8 cellular contexts compared by ENCODE assay signal in genomic region chr1:223864599-223865368, GRCh38. TPM values are rescaled to one million over a fixed set of nuclear protein-coding genes. Genes with fewer than 3 reads are reported as not detected.
DNase-seq lines count a peak whose midpoint lies in the region; ATAC-seq, FAIRE-seq and TF ChIP-seq lines count a peak whose summit lies in the region.
"Not testable (repeated sequence)": the region's sequence is repeated elsewhere in the genome, so short reads cannot be mapped to it uniquely, and the experiment has no call there.

No MANE protein-coding gene starts in this region.

- not testable (repeated sequence) for H3K9ac ChIP-seq in K562 (ENCODE audit: insufficient read depth in 1 of 2, low read depth in 2 of 2, low read length in 2 of 2); mesenchymal stem cell (ENCODE audit: low read length); neuronal stem cell (ENCODE audit: low read depth, low read length, poor library complexity); trophoblast cell (ENCODE audit: low read length)

- H3K23ac ChIP-seq in mesenchymal stem cell (ENCODE audit: low read length in 2 of 2); neuronal stem cell (ENCODE audit: low read depth, low read length, poor library complexity); trophoblast cell (ENCODE audit: low read length): not testable (repeated sequence)

- POLR2A ChIA-PET in HEK293 (lab: Yijun Ruan, JAX); K562 (lab: Yijun Ruan, JAX): not testable (repeated sequence)

- TF ChIP-seq EP300 in K562 (IDR thresholded peaks at IDR 0.05; ENCODE audit: low read length); esophagus muscularis mucosa (IDR thresholded peaks at IDR 0.05): not testable (repeated sequence)

- BruUV-seq in K562 (replicated peaks; lab: Mats Ljungman, UMichigan): not testable (repeated sequence)

- H2BK5ac ChIP-seq in mesenchymal stem cell (ENCODE audit: low read depth, low read length, poor library complexity, severe bottlenecking); neuronal stem cell (ENCODE audit: low read length); trophoblast cell (ENCODE audit: low read depth, low read length, poor library complexity): not testable (repeated sequence)

- not testable (repeated sequence) for H4K12ac ChIP-seq in trophoblast cell (ENCODE audit: low read depth, low read length)

- H2AFZ ChIP-seq in K562 (ENCODE audit: low read depth, low read length); mesenchymal stem cell (ENCODE audit: low read depth, low read length); neuronal stem cell (ENCODE audit: low read length); trophoblast cell (ENCODE audit: insufficient read depth, low read length, poor library complexity): not testable (repeated sequence)

- intact Hi-C loops in K562 (cut with micrococcal nuclease); esophagus muscularis mucosa (cut with DNase I); spleen (cut with DNase I; ENCODE audit: low total_unique reads): not testable (repeated sequence)

- H3K4me3 ChIP-seq in HEK293 (ENCODE audit: low read depth, low read length); K562; esophagus muscularis mucosa; mesenchymal stem cell (ENCODE audit: insufficient read depth in 1 of 2, low read depth in 1 of 2, low read length in 2 of 2); neuronal stem cell (ENCODE audit: low read length in 2 of 2); spleen: not testable (repeated sequence)
- H3K4me3 ChIP-seq in trophoblast cell (ENCODE audit: low read depth, low read length): peak overlapping the region; percentile 48

- not testable (repeated sequence) for DNase-seq in HTR-8/SVneo (ENCODE audit: insufficient read length, low spot score); K562 (ENCODE audit: extremely low read depth in 1 of 4, low spot score in 3 of 4); mesenchymal stem cell; neuronal stem cell (ENCODE audit: low spot score); trophoblast cell
- peak; percentile 4 for DNase-seq in esophagus muscularis mucosa (ENCODE audit: extremely low spot score)
- DNase-seq in spleen: peak; percentile 67

- H4K20me1 ChIP-seq in K562 (replicated peaks; ENCODE audit: control insufficient read depth, insufficient read depth, low read length): not testable (repeated sequence)

- not testable (repeated sequence) for TF ChIP-seq CTCF in HEK293 (tag by site-specific recombination; IDR thresholded peaks at IDR 0.05); K562 (IDR thresholded peaks at IDR 0.05 in 2 of 3, conservative IDR thresholded peaks at IDR 0.05 in 1 of 3; ENCODE audit: insufficient read depth in 2 of 3, low read depth in 1 of 3, low read length in 3 of 3); esophagus muscularis mucosa (IDR thresholded peaks at IDR 0.05); spleen (IDR thresholded peaks at IDR 0.05 in 8 of 11, conservative IDR thresholded peaks at IDR 0.05 in 3 of 11)

- TF ChIP-seq POLR2A in K562 (conservative IDR thresholded peaks at IDR 0.05); esophagus muscularis mucosa (IDR thresholded peaks at IDR 0.05; ENCODE audit: low read depth); spleen (IDR thresholded peaks at IDR 0.05): not testable (repeated sequence)

- FAIRE-seq in HTR-8/SVneo (lab: Jason Lieb, UNC): peak; percentile 51
- not testable (repeated sequence) for FAIRE-seq in K562 (lab: Jason Lieb, UNC)

- H2BK12ac ChIP-seq in mesenchymal stem cell (ENCODE audit: low read length in 2 of 2); neuronal stem cell (ENCODE audit: low read length); trophoblast cell (ENCODE audit: low read length): not testable (repeated sequence)

- in situ Hi-C loops in K562 (cut with MboI): not testable (repeated sequence)

- not testable (repeated sequence) for H2BK15ac ChIP-seq in mesenchymal stem cell (ENCODE audit: low read depth, poor library complexity, severe bottlenecking); neuronal stem cell (ENCODE audit: low read length)

- not testable (repeated sequence) for H2BK120ac ChIP-seq in mesenchymal stem cell (ENCODE audit: low read depth, low read length); neuronal stem cell (ENCODE audit: low read depth, low read length); trophoblast cell (ENCODE audit: insufficient read depth, low read length, poor library complexity)

- not testable (repeated sequence) for H4K8ac ChIP-seq in mesenchymal stem cell (ENCODE audit: low read length); neuronal stem cell (ENCODE audit: low read depth, low read length); trophoblast cell (ENCODE audit: low read depth, low read length)

- peak overlapping the region; percentile 2 for H4K91ac ChIP-seq in mesenchymal stem cell (ENCODE audit: low read length)
- not testable (repeated sequence) for H4K91ac ChIP-seq in neuronal stem cell (ENCODE audit: low read depth, low read length, poor library complexity); trophoblast cell (ENCODE audit: low read depth, low read length)

- H3K9me3 ChIP-seq in HEK293 (ENCODE audit: control insufficient read depth, insufficient read depth, low read depth, low read length); K562 (replicated peaks; ENCODE audit: control insufficient read depth, insufficient read depth, low read depth, low read length); esophagus muscularis mucosa; mesenchymal stem cell (ENCODE audit: control insufficient read depth, low read length); neuronal stem cell (replicated peaks in 1 of 2; ENCODE audit: control insufficient read depth in 2 of 2, insufficient read depth in 1 of 2, low read depth in 1 of 2, low read length in 2 of 2); trophoblast cell (ENCODE audit: insufficient read depth, low read depth, low read length); spleen: not testable (repeated sequence)

- not testable (repeated sequence) for H3K27ac ChIP-seq in HEK293 (ENCODE audit: extremely low read depth, low read depth, low read length); K562 (ENCODE audit: extremely low read depth, low read depth, low read length); esophagus muscularis mucosa (replicated peaks in 1 of 4); mesenchymal stem cell (ENCODE audit: low read length, poor library complexity, severe bottlenecking); neuronal stem cell (replicated peaks; ENCODE audit: low read length); trophoblast cell (ENCODE audit: low read depth, low read length); spleen

- not testable (repeated sequence) for ATAC-seq in K562

- not testable (repeated sequence) for H3K36me3 ChIP-seq in HEK293 (ENCODE audit: control insufficient read depth in 2 of 2, insufficient read depth in 1 of 2, low read length in 2 of 2); K562 (ENCODE audit: control insufficient read depth, insufficient read depth, low read length); esophagus muscularis mucosa; mesenchymal stem cell (ENCODE audit: control insufficient read depth in 1 of 2, insufficient read depth in 2 of 2, low read depth in 1 of 2, low read length in 2 of 2); neuronal stem cell (replicated peaks in 1 of 2; ENCODE audit: control insufficient read depth in 2 of 2, insufficient read depth in 2 of 2, low read length in 2 of 2); trophoblast cell (ENCODE audit: control insufficient read depth in 1 of 2, insufficient read depth in 2 of 2, low read length in 2 of 2); spleen

- H3K14ac ChIP-seq in mesenchymal stem cell (ENCODE audit: low read length in 2 of 2); neuronal stem cell (ENCODE audit: low read length); trophoblast cell (ENCODE audit: low read length): not testable (repeated sequence)

- H3K79me2 ChIP-seq in K562 (ENCODE audit: control insufficient read depth, insufficient read depth, low read length); trophoblast cell (ENCODE audit: control insufficient read depth, insufficient read depth, low read length, poor library complexity): not testable (repeated sequence)

- not testable (repeated sequence) for H3K9me1 ChIP-seq in K562 (ENCODE audit: control insufficient read depth, insufficient read depth, low read length)

- not testable (repeated sequence) for H3K4me1 ChIP-seq in HEK293 (ENCODE audit: control insufficient read depth, insufficient read depth, low read length); K562 (replicated peaks in 1 of 2; ENCODE audit: control insufficient read depth in 2 of 2, insufficient read depth in 2 of 2, low read length in 2 of 2); esophagus muscularis mucosa; mesenchymal stem cell (ENCODE audit: control insufficient read depth, insufficient read depth, low read depth, low read length); neuronal stem cell (ENCODE audit: control insufficient read depth in 2 of 2, insufficient read depth in 1 of 2, low read depth in 1 of 2, low read length in 2 of 2); trophoblast cell (ENCODE audit: control insufficient read depth in 1 of 2, insufficient read depth in 2 of 2, low read length in 2 of 2); spleen

- not testable (repeated sequence) for H3K4me2 ChIP-seq in K562 (ENCODE audit: insufficient read depth, low read length); mesenchymal stem cell (ENCODE audit: low read length, poor library complexity, severe bottlenecking); neuronal stem cell (ENCODE audit: insufficient read depth, low read length, poor library complexity, severe bottlenecking); trophoblast cell (ENCODE audit: low read length)

- H3K18ac ChIP-seq in mesenchymal stem cell (ENCODE audit: low read depth in 1 of 2, low read length in 2 of 2); trophoblast cell (ENCODE audit: low read length): not testable (repeated sequence)
- peak overlapping the region; percentile 52 for H3K18ac ChIP-seq in neuronal stem cell (ENCODE audit: low read length)

- H2AK5ac ChIP-seq in mesenchymal stem cell (ENCODE audit: low read length, severe bottlenecking); neuronal stem cell (ENCODE audit: low read depth, low read length); trophoblast cell (ENCODE audit: low read length): not testable (repeated sequence)

- WGBS in K562 (ENCODE audit: insufficient coverage, low coverage, missing lambda C conversion rate): 84% methylated on average over 19 of the region's 19 CpGs
- 97% methylated on average over 16 of the region's 19 CpGs for WGBS in esophagus muscularis mucosa
- 97% methylated on average over 17 of the region's 19 CpGs for WGBS in mesenchymal stem cell
- no CpG with 5 or more reads among the region's 19 CpGs for WGBS in neuronal stem cell (ENCODE audit: extremely low coverage in 2 of 2, insufficient read length in 2 of 2, insufficient replicate concordance in 1 of 2), 2 donors
- no CpG with 5 or more reads among the region's 19 CpGs for WGBS in trophoblast cell (ENCODE audit: extremely low coverage, insufficient coverage, insufficient read length)
- WGBS in spleen, 5 donors: 94 to 98% (median 96%) methylated on average over 14 to 19 of the region's 19 CpGs

- not testable (repeated sequence) for H3K4ac ChIP-seq in mesenchymal stem cell (ENCODE audit: low read depth in 1 of 2, low read length in 2 of 2); neuronal stem cell (ENCODE audit: low read length); trophoblast cell (ENCODE audit: low read depth, low read length)

- TF ChIP-seq RAD21 in K562 (CRISPR knock-in tag; conservative IDR thresholded peaks at IDR 0.05 in 1 of 2, IDR thresholded peaks at IDR 0.05 in 1 of 2): not testable (repeated sequence)

- H3K79me1 ChIP-seq in mesenchymal stem cell (replicated peaks; ENCODE audit: low read length, poor library complexity, severe bottlenecking); neuronal stem cell (ENCODE audit: low read depth, low read length); trophoblast cell (ENCODE audit: low read length): not testable (repeated sequence)

- H3K27me3 ChIP-seq in K562 (ENCODE audit: control insufficient read depth in 2 of 2, insufficient read depth in 2 of 2, low read length in 2 of 2); esophagus muscularis mucosa; mesenchymal stem cell (ENCODE audit: control insufficient read depth in 1 of 2, insufficient read depth in 1 of 2, low read length in 2 of 2); trophoblast cell (ENCODE audit: insufficient read depth, low read length); spleen (replicated peaks in 1 of 7): not testable (repeated sequence)
- peaks cover 0 to 13% (median 0%) of the 10 kb centered on the region in 3 experiments for H3K27me3 ChIP-seq in neuronal stem cell (ENCODE audit: control insufficient read depth in 3 of 3, insufficient read depth in 3 of 3, low read depth in 1 of 3, low read length in 3 of 3)

- CTCF ChIA-PET in HEK293 (lab: Yijun Ruan, JAX); K562 (lab: Yijun Ruan, JAX; ENCODE audit: low intra/inter-chr PET ratio): not testable (repeated sequence)

RNA-seq across cellular contexts. Expression of gene TP53BP2, which starts 19.0 kb away (rescaled TPM):
- total RNA-seq in K562 (2011; cell fraction: chromatin; rRNA removed; ENCODE audit: low replicate concordance): 148 and 229 TPM in 2 replicates
- total RNA-seq in K562 (2011; cell fraction: nucleolus; rRNA removed): 41.5 and 70.5 TPM in 2 replicates
- total RNA-seq in K562 (2011; cell fraction: nucleoplasm; rRNA removed): 85.0 and 85.5 TPM in 2 replicates
- total RNA-seq in K562 (2014; rRNA removed): 40.1 and 43.1 TPM in 2 replicates
- 50.4 and 50.6 TPM in 2 replicates for total RNA-seq in K562 (2014; rRNA removed; fragmentation: Illumina TruSeq; extraction: Trizol)
- total RNA-seq in K562 (2015; rRNA removed; fragmentation: Illumina TruSeq; extraction: Trizol): 51.9 and 55.1 TPM in 2 replicates
- total RNA-seq in K562 (2021): 54.3 and 69.6 TPM in 2 replicates
- polyA plus RNA-seq in K562 (2011; rRNA removed): 30.0 and 37.5 TPM in 2 replicates
- polyA plus RNA-seq in K562 (2011; cell fraction: cytosol; rRNA removed): 18.2 and 23.5 TPM in 2 replicates
- 34.9 and 41.6 TPM in 2 replicates for polyA plus RNA-seq in K562 (2011; cell fraction: nucleus; rRNA removed)
- 23.5 and 27.0 TPM in 2 replicates for polyA plus RNA-seq in K562 (2012)
- polyA plus RNA-seq in K562 (2014; fragmentation: Illumina TruSeq; extraction: Trizol): 47.5 and 55.6 TPM in 2 replicates
- 10 to 100 TPM; 17.0 to 20.7 TPM for polyA plus RNA-seq in K562 (2014; fragmentation: Nextera tagmentation; extraction: Ambion mirVana)
- 39.2 and 39.6 TPM in 2 replicates for polyA plus RNA-seq in K562 (2014; rRNA removed)
- 125 and 160 TPM in 2 replicates for polyA minus RNA-seq in K562 (2011; rRNA and poly(A)+ RNA removed)
- polyA minus RNA-seq in K562 (2011; cell fraction: cytosol; rRNA and poly(A)+ RNA removed): 26.9 and 28.9 TPM in 2 replicates
- polyA minus RNA-seq in K562 (2011; cell fraction: nucleus; rRNA and poly(A)+ RNA removed): 56.0 and 75.9 TPM in 2 replicates
- 100 to 1,000 TPM in 1 of 4 donors, 10 to 100 TPM in 3; 26.6 to 106 (median 43.8) TPM for total RNA-seq in esophagus muscularis mucosa
- polyA plus RNA-seq in mesenchymal stem cell (2013, experiment 1 of 2): 20.5 TPM
- polyA plus RNA-seq in mesenchymal stem cell (2013, experiment 2 of 2): 20.5 TPM
- polyA plus RNA-seq in neuronal stem cell (2013, experiment 1 of 2): 29.3 TPM
- 30.6 TPM for polyA plus RNA-seq in neuronal stem cell (2013, experiment 2 of 2)
- polyA plus RNA-seq in trophoblast cell (2013): 56.4 and 57.3 TPM in 2 replicates
- 10 to 100 TPM; 27.1 to 50.7 (median 42.2) TPM for total RNA-seq in spleen
- polyA plus RNA-seq in spleen: 1 to 10 TPM; 5.2 to 8.0 (median 5.7) TPM
